3 cellular contexts compared by ENCODE assay signal in genomic region chr11:88281317-88281712, GRCh38.
TF ChIP-seq lines count a peak whose summit lies in the region.

No MANE protein-coding gene starts in this region.

TF ChIP-seq in liver, 16 proteins besides CTCF, POLR2A, EP300 and RAD21:
- TF ChIP-seq FOXA1 (IDR thresholded peaks at IDR 0.05) = no peak
- no peak for TF ChIP-seq TAF1 (conservative IDR thresholded peaks at IDR 0.05)
- TF ChIP-seq JUND (IDR thresholded peaks at IDR 0.05) = no peak
- TF ChIP-seq EGR1 (IDR thresholded peaks at IDR 0.05; ENCODE audit: low read depth in 2 of 2) = no peak
- TF ChIP-seq ZBTB33 (IDR thresholded peaks at IDR 0.05) = no peak
- TF ChIP-seq, protein P1, sequence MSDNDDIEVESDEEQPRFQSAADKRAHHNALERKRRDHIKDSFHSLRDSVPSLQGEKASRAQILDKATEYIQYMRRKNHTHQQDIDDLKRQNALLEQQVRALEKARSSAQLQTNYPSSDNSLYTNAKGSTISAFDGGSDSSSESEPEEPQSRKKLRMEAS (IDR thresholded peaks at IDR 0.05) = no peak
- no peak for TF ChIP-seq REST (IDR thresholded peaks at IDR 0.05)
- no peak for TF ChIP-seq GABPA (IDR thresholded peaks at IDR 0.05 in 1 of 2, conservative IDR thresholded peaks at IDR 0.05 in 1 of 2)
- TF ChIP-seq HNF4A (conservative IDR thresholded peaks at IDR 0.05) = no peak
- no peak for TF ChIP-seq YY1 (IDR thresholded peaks at IDR 0.05)
- no peak for TF ChIP-seq HNF4G (IDR thresholded peaks at IDR 0.05)
- TF ChIP-seq, protein P2, sequence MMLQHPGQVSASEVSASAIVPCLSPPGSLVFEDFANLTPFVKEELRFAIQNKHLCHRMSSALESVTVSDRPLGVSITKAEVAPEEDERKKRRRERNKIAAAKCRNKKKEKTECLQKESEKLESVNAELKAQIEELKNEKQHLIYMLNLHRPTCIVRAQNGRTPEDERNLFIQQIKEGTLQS (IDR thresholded peaks at IDR 0.05) = no peak
- TF ChIP-seq RXRA (IDR thresholded peaks at IDR 0.05) = no peak
- TF ChIP-seq NR2F2 (IDR thresholded peaks at IDR 0.05) = no peak
- TF ChIP-seq SP1 (IDR thresholded peaks at IDR 0.05) = no peak
- TF ChIP-seq FOXA2 (IDR thresholded peaks at IDR 0.05) = no peak

TF ChIP-seq in HepG2, 621 proteins besides CTCF, POLR2A, EP300 and RAD21:
- TF ChIP-seq TCF7L2 (IDR thresholded peaks at IDR 0.05; ENCODE audit: low read depth, low read length) (no peak), ZNF276 (CRISPR knock-in tag; IDR thresholded peaks at IDR 0.05; ENCODE audit: low read depth) (no peak), UBTF (CRISPR knock-in tag; IDR thresholded peaks at IDR 0.05) (no peak), EEA1 (CRISPR knock-in tag; IDR thresholded peaks at IDR 0.05; ENCODE audit: borderline replicate concordance) (no peak), SNAI1 (CRISPR knock-in tag; IDR thresholded peaks at IDR 0.05; ENCODE audit: borderline replicate concordance) (no peak), ZNF652 (CRISPR knock-in tag; IDR thresholded peaks at IDR 0.05; ENCODE audit: borderline replicate concordance, low read depth) (no peak), CBX5 (CRISPR knock-in tag; IDR thresholded peaks at IDR 0.05; ENCODE audit: borderline replicate concordance) (no peak), JUND (CRISPR knock-in tag; IDR thresholded peaks at IDR 0.05) (no peak), ZNF484 (CRISPR knock-in tag; IDR thresholded peaks at IDR 0.05; ENCODE audit: borderline replicate concordance, low read depth) (no peak), ZUFSP (CRISPR knock-in tag; IDR thresholded peaks at IDR 0.05; ENCODE audit: borderline replicate concordance) (no peak), NFYC (CRISPR knock-in tag; IDR thresholded peaks at IDR 0.05) (no peak)
- TF ChIP-seq, protein P3, sequence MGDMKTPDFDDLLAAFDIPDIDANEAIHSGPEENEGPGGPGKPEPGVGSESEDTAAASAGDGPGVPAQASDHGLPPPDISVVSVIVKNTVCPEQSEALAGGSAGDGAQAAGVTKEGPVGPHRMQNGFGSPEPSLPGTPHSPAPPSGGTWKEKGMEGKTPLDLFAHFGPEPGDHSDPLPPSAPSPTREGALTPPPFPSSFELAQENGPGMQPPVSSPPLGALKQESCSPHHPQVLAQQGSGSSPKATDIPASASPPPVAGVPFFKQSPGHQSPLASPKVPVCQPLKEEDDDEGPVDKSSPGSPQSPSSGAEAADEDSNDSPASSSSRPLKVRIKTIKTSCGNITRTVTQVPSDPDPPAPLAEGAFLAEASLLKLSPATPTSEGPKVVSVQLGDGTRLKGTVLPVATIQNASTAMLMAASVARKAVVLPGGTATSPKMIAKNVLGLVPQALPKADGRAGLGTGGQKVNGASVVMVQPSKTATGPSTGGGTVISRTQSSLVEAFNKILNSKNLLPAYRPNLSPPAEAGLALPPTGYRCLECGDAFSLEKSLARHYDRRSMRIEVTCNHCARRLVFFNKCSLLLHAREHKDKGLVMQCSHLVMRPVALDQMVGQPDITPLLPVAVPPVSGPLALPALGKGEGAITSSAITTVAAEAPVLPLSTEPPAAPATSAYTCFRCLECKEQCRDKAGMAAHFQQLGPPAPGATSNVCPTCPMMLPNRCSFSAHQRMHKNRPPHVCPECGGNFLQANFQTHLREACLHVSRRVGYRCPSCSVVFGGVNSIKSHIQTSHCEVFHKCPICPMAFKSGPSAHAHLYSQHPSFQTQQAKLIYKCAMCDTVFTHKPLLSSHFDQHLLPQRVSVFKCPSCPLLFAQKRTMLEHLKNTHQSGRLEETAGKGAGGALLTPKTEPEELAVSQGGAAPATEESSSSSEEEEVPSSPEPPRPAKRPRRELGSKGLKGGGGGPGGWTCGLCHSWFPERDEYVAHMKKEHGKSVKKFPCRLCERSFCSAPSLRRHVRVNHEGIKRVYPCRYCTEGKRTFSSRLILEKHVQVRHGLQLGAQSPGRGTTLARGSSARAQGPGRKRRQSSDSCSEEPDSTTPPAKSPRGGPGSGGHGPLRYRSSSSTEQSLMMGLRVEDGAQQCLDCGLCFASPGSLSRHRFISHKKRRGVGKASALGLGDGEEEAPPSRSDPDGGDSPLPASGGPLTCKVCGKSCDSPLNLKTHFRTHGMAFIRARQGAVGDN (CRISPR knock-in tag; IDR thresholded peaks at IDR 0.05) = no peak
TF ChIP-seq in HepG2: peak in this region for 0.

TF ChIP-seq in SK-N-SH, 30 proteins besides CTCF, POLR2A, EP300 and RAD21:
- no peak for TF ChIP-seq EZH2phosphoT487 (IDR thresholded peaks at IDR 0.05; ENCODE audit: borderline replicate concordance, low read depth)
- TF ChIP-seq FOXJ3 (CRISPR knock-in tag; IDR thresholded peaks at IDR 0.05) = no peak
- TF ChIP-seq, protein P4, sequence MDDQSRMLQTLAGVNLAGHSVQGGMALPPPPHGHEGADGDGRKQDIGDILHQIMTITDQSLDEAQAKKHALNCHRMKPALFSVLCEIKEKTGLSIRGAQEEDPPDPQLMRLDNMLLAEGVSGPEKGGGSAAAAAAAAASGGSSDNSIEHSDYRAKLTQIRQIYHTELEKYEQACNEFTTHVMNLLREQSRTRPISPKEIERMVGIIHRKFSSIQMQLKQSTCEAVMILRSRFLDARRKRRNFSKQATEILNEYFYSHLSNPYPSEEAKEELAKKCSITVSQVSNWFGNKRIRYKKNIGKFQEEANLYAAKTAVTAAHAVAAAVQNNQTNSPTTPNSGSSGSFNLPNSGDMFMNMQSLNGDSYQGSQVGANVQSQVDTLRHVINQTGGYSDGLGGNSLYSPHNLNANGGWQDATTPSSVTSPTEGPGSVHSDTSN (IDR thresholded peaks at IDR 0.05) = no peak
- no peak for TF ChIP-seq REST (IDR thresholded peaks at IDR 0.05; ENCODE audit: low read depth, low read length)
- TF ChIP-seq NRF1 (IDR thresholded peaks at IDR 0.05; ENCODE audit: low read depth, low read length) = no peak
- no peak for TF ChIP-seq GATA2 (CRISPR knock-in tag; IDR thresholded peaks at IDR 0.05)
- no peak for TF ChIP-seq FOSL2 (IDR thresholded peaks at IDR 0.05; ENCODE audit: borderline replicate concordance, low read depth)
- TF ChIP-seq IRF3 (IDR thresholded peaks at IDR 0.05; ENCODE audit: low read depth, low read length) = no peak
- TF ChIP-seq TEAD4 (IDR thresholded peaks at IDR 0.05; ENCODE audit: borderline replicate concordance, insufficient read depth) = no peak
- no peak for TF ChIP-seq POLR2AphosphoS5 (IDR thresholded peaks at IDR 0.05; ENCODE audit: low read depth, low read length)
- TF ChIP-seq TAF1 (IDR thresholded peaks at IDR 0.05; ENCODE audit: borderline replicate concordance, low read depth, low read length) = no peak
- TF ChIP-seq SIN3A (IDR thresholded peaks at IDR 0.05; ENCODE audit: borderline replicate concordance, low read depth, low read length) = no peak
